ENCODE assay signal across 20 cellular contexts in genomic region chr11:70500076-70500847, GRCh38.
"Had no signal": no experiment of that assay in that cellular context is flagged by ENCODE, and none has a peak within 500 bp of the region (broad histone marks: within the 10 kb centered on the region; RNA-seq: fewer than 3 reads in every experiment).

No MANE protein-coding gene starts in this region.

- H3K27me3 ChIP-seq: body of pancreas, foreskin keratinocyte had no signal

- H3K27ac ChIP-seq: body of pancreas, foreskin keratinocyte had no signal

- H3K4me3 ChIP-seq: body of pancreas, mucosa of descending colon, thoracic aorta had no signal

- H3K9me3 Mint-ChIP-seq: activated CD8-positive, alpha-beta T cell treated with anti-CD3 and anti-CD28 coated beads for 36 hours; dendritic cell treated with granulocyte-macrophage colony-stimulating factor and Interleukin-4, amounts not matched to agents 40 ng/mL and 50 ng/mL, for 4 days; naive thymus-derived CD4-positive, alpha-beta T cell; WTC11 had no signal

- H3K27ac Mint-ChIP-seq: activated CD8-positive, alpha-beta T cell treated with anti-CD3 and anti-CD28 coated beads for 36 hours; activated naive CD8-positive, alpha-beta T cell; dendritic cell treated with granulocyte-macrophage colony-stimulating factor and Interleukin-4, amounts not matched to agents 40 ng/mL and 50 ng/mL, for 4 days; naive thymus-derived CD4-positive, alpha-beta T cell; progenitor cell of endocrine pancreas had no signal

- ATAC-seq: activated CD8-positive, alpha-beta T cell treated with anti-CD3 and anti-CD28 coated beads for 36 hours; body of pancreas; foreskin keratinocyte; mucosa of descending colon; naive thymus-derived CD4-positive, alpha-beta T cell; sciatic nerve; WTC11 had no signal

- H3K9me3 ChIP-seq: body of pancreas, mucosa of descending colon, thoracic aorta had no signal

- H3K36me3 Mint-ChIP-seq: activated naive CD8-positive, alpha-beta T cell; naive thymus-derived CD4-positive, alpha-beta T cell; WTC11 had no signal

- DNase-seq: activated CD4-positive, alpha-beta T cell treated with anti-CD3 and anti-CD28 coated beads for 4 hours; activated CD8-positive, alpha-beta T cell treated with anti-CD3 and anti-CD28 coated beads for 36 hours; activated gamma-delta T cell; activated T-cell treated with anti-CD3 and anti-CD28 coated beads, Interleukin-2, amount 50 U/mL, for 48 hours; amniotic stem cell; body of pancreas; central memory CD4-positive, alpha-beta T cell; effector memory CD4-positive, alpha-beta T cell; foreskin keratinocyte; mammary epithelial cell; naive thymus-derived CD4-positive, alpha-beta T cell; stimulated activated CD4-positive, alpha-beta T cell treated with anti-CD3 and anti-CD28 coated beads, Interleukin-1b, Interleukin-23, amount 100 ng/mL, for 48 hours; SW 1271 had no signal

- H3K36me3 ChIP-seq: thoracic aorta had no signal

- H3K4me3 Mint-ChIP-seq: activated CD8-positive, alpha-beta T cell treated with anti-CD3 and anti-CD28 coated beads for 36 hours; activated naive CD8-positive, alpha-beta T cell; dendritic cell treated with granulocyte-macrophage colony-stimulating factor and Interleukin-4, amounts not matched to agents 40 ng/mL and 50 ng/mL, for 4 days; naive thymus-derived CD4-positive, alpha-beta T cell; WTC11 had no signal

- H3K4me1 ChIP-seq: body of pancreas, foreskin keratinocyte had no signal

- H3K27me3 Mint-ChIP-seq: activated CD8-positive, alpha-beta T cell treated with anti-CD3 and anti-CD28 coated beads for 36 hours; activated naive CD8-positive, alpha-beta T cell; progenitor cell of endocrine pancreas had no signal
